In the genomic region with DNA sequence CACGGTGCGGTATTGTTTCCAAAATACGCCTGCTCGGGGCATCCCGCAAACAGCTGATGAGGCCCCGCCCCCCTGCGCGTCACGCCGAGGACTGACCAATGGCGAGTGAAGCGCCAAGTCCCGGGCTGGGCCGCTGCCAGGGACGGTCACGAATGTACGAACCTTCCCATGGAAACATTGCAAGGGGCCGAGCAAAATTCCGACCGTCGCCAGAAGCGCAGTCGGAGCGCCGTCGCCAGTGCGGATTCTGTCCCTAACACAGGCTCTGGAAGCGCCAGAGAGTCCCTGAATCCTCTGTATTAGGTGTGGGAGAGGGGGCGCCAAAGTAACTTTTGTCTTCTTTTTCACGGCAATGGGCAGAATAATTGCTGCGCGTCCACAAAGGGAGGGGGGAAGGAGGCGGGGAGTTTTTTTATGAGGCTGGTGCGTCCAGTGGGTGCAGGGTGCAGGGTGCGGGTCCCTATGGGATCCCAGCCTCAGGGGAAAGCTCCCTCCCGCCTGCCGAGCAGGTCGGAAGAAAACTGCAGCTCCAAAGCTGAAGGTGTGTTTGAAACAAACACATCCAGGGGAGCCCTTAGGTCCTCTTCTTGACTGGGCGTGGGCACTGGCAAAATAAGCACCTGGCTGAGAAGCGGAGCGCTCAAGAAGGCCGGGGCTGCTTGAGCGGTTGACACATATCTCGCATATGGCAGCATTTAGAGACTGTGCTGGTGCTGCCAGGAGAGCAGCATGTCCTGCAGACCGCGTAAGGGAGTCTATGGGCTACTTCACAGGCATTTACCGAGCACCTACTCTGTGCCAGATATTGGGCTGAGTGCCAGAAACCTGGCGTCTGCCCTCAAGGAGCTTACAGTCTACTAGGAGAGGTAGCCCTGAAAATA, we compare ENCODE assay signal across 8 cellular contexts.
DNase-seq lines count a peak whose midpoint lies in the region; ATAC-seq and TF ChIP-seq lines count a peak whose summit lies in the region.

A gene with protein sequence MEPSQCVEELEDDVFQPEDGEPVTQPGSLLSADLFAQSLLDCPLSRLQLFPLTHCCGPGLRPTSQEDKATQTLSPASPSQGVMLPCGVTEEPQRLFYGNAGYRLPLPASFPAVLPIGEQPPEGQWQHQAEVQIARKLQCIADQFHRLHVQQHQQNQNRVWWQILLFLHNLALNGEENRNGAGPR (minus strand): TSS at position 25 of the 881 bp plus-strand sequence. CDS start 2,793 bp downstream, outside the sequence.

- TF ChIP-seq CTCF in choroid plexus epithelial cell (conservative IDR thresholded peaks at IDR 0.05; ENCODE audit: low read depth, low read length): peak; percentile 44

- peak; percentile 69 for ATAC-seq in HG03432 (IDR thresholded peaks at IDR 0.05; ENCODE audit: unreplicated experiment)

- no peaks in the 10 kb centered on the region for H3K27me3 ChIP-seq in layer of hippocampus (ENCODE audit: control insufficient read depth, insufficient read depth, low read length)

- peak within 1 kb of the TSS; percentile 73 for H3K4me3 ChIP-seq in choroid plexus epithelial cell (ENCODE audit: low read depth, low read length)

- H3K27ac ChIP-seq in layer of hippocampus (ENCODE audit: low read depth, low read length): peak within 1 kb of the TSS; percentile 59

- peak; percentile 95 to 97 for DNase-seq in AML-193 (lab: John Stamatoyannopoulos, UW)
- peak; percentile 92 for DNase-seq in NCI-H510A (lab: John Stamatoyannopoulos, UW)
- DNase-seq in activated CD4-positive, alpha-beta T cell treated with anti-CD3 and anti-CD28 coated beads for 1 hour: peak; percentile 94
- peak; percentile 99 for DNase-seq in choroid plexus epithelial cell (ENCODE audit: low read depth)
- peak; percentile 95 to 99 (median 98) for DNase-seq in stimulated activated CD4-positive, alpha-beta T cell treated with anti-CD3 and anti-CD28 coated beads, Interleukin-1b, Interleukin-23, amount 100 ng/mL, for 24 hours (ENCODE audit: low read depth in 4 of 4, low spot score in 1 of 4)

- TF ChIP-seq POLR2A in GM19099 (IDR thresholded peaks at IDR 0.05; ENCODE audit: extremely low read depth, insufficient read length, low read depth): peak; percentile 50

Comparison
In these comparisons a context has a peak if more than half of its experiments do, and no peak if none do; other contexts are left out.
1. Peak in every context shown above with its lines: DNase-seq, ATAC-seq, H3K4me3 ChIP-seq and H3K27ac ChIP-seq.